In the genomic region with DNA sequence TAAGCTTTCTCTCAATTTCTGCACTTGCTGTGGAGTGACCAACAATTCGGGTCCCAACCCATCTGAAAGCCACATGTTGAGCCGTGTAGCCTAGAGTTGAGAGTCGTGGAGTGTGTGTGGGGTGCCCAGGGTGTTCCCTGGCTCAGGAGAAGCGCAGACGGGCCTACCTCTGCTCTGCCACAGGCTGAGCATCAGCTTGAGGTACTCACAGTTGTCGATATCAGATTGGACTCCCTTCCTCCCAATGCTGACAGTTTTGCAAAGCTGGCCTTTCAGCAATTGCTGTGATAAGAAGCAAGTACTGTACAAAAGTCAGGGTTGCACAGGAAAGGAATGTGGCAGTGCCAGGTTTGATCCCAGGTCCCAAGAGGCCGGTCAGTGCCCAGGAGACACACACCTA, we compare ENCODE assay signal across 23 cellular contexts.
"Had no signal": no experiment of that assay in that cellular context is flagged by ENCODE, and none has a peak within 500 bp of the region (broad histone marks: within the 10 kb centered on the region; RNA-seq: fewer than 3 reads in every experiment).

No MANE protein-coding gene starts in this region.

- H3K36me3 ChIP-seq: adrenal gland, MG63 had no signal

- H3K9me3 ChIP-seq: adrenal gland, MG63 had no signal

- ATAC-seq: PC-3 had no signal

- FAIRE-seq: RCC 7860, TTC549 had no signal

- H3K4me3 ChIP-seq: adrenal gland, MG63 had no signal

- H3K27ac ChIP-seq: adrenal gland had no signal

- H3K4me1 ChIP-seq: adrenal gland had no signal

- DNase-seq: activated B cell treated with CpG ODN at 0.5 μM for 24 hours; activated CD4-positive, alpha-beta T cell treated with anti-CD3 and anti-CD28 coated beads for 1 hour; activated CD4-positive, alpha-beta T cell treated with anti-CD3 and anti-CD28 coated beads, Interleukin-2, amount 10 ng/mL, durations not matched to agents 24 days and 14 days; activated CD4-positive, alpha-beta T cell treated with anti-CD3 and anti-CD28 coated beads, Interleukin-2, amount 50 U/mL, for 48 hours; activated naive CD4-positive, alpha-beta T cell treated with anti-CD3 and anti-CD28 coated beads, Interleukin-2, amount 50 U/mL, for 16 hours; activated naive CD8-positive, alpha-beta T cell treated with anti-CD3 and anti-CD28 coated beads, Interleukin-2, amount 10 ng/mL, durations not matched to agents 7 days and 5 days; activated T-cell treated with anti-CD3 and anti-CD28 coated beads, Interleukin-2, amount 50 U/mL, for 1 hour; anterior cingulate cortex; MG63; MV-4-11; NCI-H1092 treated with DMSO at 0.1 percent for 48 hours; NCI-H1436; NCI-H1694 treated with DMSO at 0.1 percent for 48 hours; NCI-H2081; NCI-H446; NCI-H524; PC-3; SHP77 treated with DMSO at 0.1 percent for 48 hours; T-helper 2 cell; T1000 had no signal

- H3K27me3 ChIP-seq: MG63 had no signal
